In the genomic region with DNA sequence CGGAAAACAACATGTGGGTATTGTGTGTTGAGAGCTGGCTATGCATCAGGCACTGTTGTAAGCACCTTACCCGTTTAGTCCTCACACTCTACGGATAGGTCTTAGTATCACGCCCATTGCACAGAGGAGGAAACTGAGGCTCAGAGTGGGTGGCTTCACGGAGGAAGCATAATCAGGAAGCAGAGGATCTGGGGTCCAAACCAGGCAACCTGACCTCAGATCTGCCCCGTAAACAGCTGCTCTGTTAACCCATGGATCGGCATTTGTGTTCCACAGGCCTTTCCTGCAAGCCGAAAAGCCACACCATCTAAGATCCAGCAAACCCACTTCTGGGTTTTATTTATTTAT, we compare ENCODE assay signal across 13 cellular contexts.
DNase-seq lines count a peak whose midpoint lies in the region; ATAC-seq and TF ChIP-seq lines count a peak whose summit lies in the region.
"Had no signal": no experiment of that assay in that cellular context is flagged by ENCODE, and none has a peak within 500 bp of the region (broad histone marks: within the 10 kb centered on the region; RNA-seq: fewer than 3 reads in every experiment).

No MANE protein-coding gene starts in this region.

- DNase-seq in heart left ventricle: no peak
- DNase-seq in Right ventricle myocardium superior: no peak
- no peak for DNase-seq in uterus
- DNase-seq in OCI-LY7 (ENCODE audit: low spot score): no peak
- DNase-seq in epidermal melanocyte (ENCODE audit: insufficient read length, low spot score): no peak
- DNase-seq: activated CD4-positive, alpha-beta T cell treated with anti-CD3 and anti-CD28 coated beads for 36 hours; dermis blood vessel endothelial cell; NCI-H748 treated with DMSO at 0.1 percent for 48 hours; stimulated activated CD8-positive, alpha-beta memory T cell treated with anti-CD3 and anti-CD28 coated beads, Interleukin-4, amount 100 ng/mL, for 48 hours had no signal

- no peak overlapping the region for H3K4me3 ChIP-seq in heart left ventricle
- H3K4me3 ChIP-seq in duodenal mucosa (ENCODE audit: low read depth in 1 of 2, low read length in 2 of 2): peak overlapping the region in 1 of 2 donors; percentile 2
- H3K4me3 ChIP-seq in uterus: no peak overlapping the region
- H3K4me3 ChIP-seq in OCI-LY7 (ENCODE audit: low read depth, low read length, poor library complexity, severe bottlenecking): no peak overlapping the region
- H3K4me3 ChIP-seq: A549 had no signal

- H4K20me1 ChIP-seq in OCI-LY7 (ENCODE audit: insufficient read depth, low read length): no peaks in the 10 kb centered on the region

- H2AFZ ChIP-seq in OCI-LY7 (ENCODE audit: low read length): no peak overlapping the region

- POLR2A ChIA-PET in OCI-LY7 (lab: Charles Lee): no interaction called here

- H3K9ac ChIP-seq in duodenal mucosa (ENCODE audit: low read depth in 1 of 2, low read length in 2 of 2): no peak overlapping the region

- no peak overlapping the region for H3K4me3 Mint-ChIP-seq in nephron
- H3K4me3 Mint-ChIP-seq: activated CD4-positive, alpha-beta T cell treated with anti-CD3 and anti-CD28 coated beads for 36 hours had no signal

- TF ChIP-seq POLR2A in heart left ventricle (IDR thresholded peaks at IDR 0.05) (no peak), uterus (IDR thresholded peaks at IDR 0.05) (no peak)

- no peaks in the 10 kb centered on the region for H3K79me2 ChIP-seq in OCI-LY7 (ENCODE audit: insufficient read depth, low read depth, low read length)

- H3K27me3 ChIP-seq in heart left ventricle (no peaks in the 10 kb centered on the region), duodenal mucosa (ENCODE audit: control insufficient read depth in 1 of 2, insufficient read depth in 2 of 2, low read length in 2 of 2) (no peaks in the 10 kb centered on the region), uterus (no peaks in the 10 kb centered on the region)

- WGBS in heart left ventricle, 4 donors: 82 to 92% (median 87%) methylated on average over 8 of the region's 8 CpGs

- H3K9me2 ChIP-seq in OCI-LY7 (ENCODE audit: insufficient read depth, low read length): no peaks in the 10 kb centered on the region

- H3K27ac ChIP-seq in heart left ventricle (peak overlapping the region; percentile 73 to 95 (median 86)), duodenal mucosa (ENCODE audit: low read depth, low read length) (peak overlapping the region; percentile 47), uterus (peak overlapping the region; percentile 89 to 90), OCI-LY7 (ENCODE audit: low read depth, low read length, poor library complexity, severe bottlenecking) (no peak overlapping the region)

- intact Hi-C loops in heart left ventricle (cut with DNase I) (loop anchor here in 1 of 10 donors (5.0 kb wide), 1 partner anchor 253 kb away; no protein-coding TSS in a partner anchor), Right ventricle myocardium superior (cut with DNase I) (no loop called here), uterus (cut with DNase I; ENCODE audit: low total_unique reads) (no loop called here), OCI-LY7 (cut with micrococcal nuclease; ENCODE audit: unreplicated experiment) (no loop called here)

- peaks cover 79% of the 10 kb centered on the region for H3K4me1 Mint-ChIP-seq in nephron

- no peak for ATAC-seq in heart left ventricle
- no peak for ATAC-seq in Right ventricle myocardium superior (ENCODE audit: poor library complexity)
- no peak for ATAC-seq in HG02981 (IDR thresholded peaks at IDR 0.05; ENCODE audit: unreplicated experiment)

- H3K36me3 ChIP-seq in heart left ventricle (no peaks in the 10 kb centered on the region), duodenal mucosa (ENCODE audit: control insufficient read depth in 1 of 2, insufficient read depth in 2 of 2, low read length in 2 of 2) (no peaks in the 10 kb centered on the region), uterus (no peaks in the 10 kb centered on the region), OCI-LY7 (ENCODE audit: insufficient read depth, low read length) (no peaks in the 10 kb centered on the region)

- no TSS peak for BruUV-seq in OCI-LY7 (replicated peaks; lab: Mats Ljungman, UMichigan)

- TF ChIP-seq CTCF in heart left ventricle (IDR thresholded peaks at IDR 0.05) (no peak), nephron (IDR thresholded peaks at IDR 0.05; ENCODE audit: unreplicated experiment in 3 of 3) (no peak), uterus (IDR thresholded peaks at IDR 0.05) (no peak), OCI-LY7 (conservative IDR thresholded peaks at IDR 0.05; ENCODE audit: low read length) (no peak)

- peaks cover 22% of the 10 kb centered on the region for H3K27me3 Mint-ChIP-seq in nephron (ENCODE audit: low read depth)

- H3K9me3 Mint-ChIP-seq in nephron: peaks cover 17% of the 10 kb centered on the region

- H3K27ac Mint-ChIP-seq in nephron: peak overlapping the region; percentile 87 to 94 (median 92)
- H3K27ac Mint-ChIP-seq: activated CD4-positive, alpha-beta T cell treated with anti-CD3 and anti-CD28 coated beads for 36 hours had no signal

- H3K9me3 ChIP-seq in heart left ventricle: peaks cover 0 to 11% (median 0%) of the 10 kb centered on the region in 12 donors
- H3K9me3 ChIP-seq in duodenal mucosa (ENCODE audit: control insufficient read depth in 1 of 2, low read length in 2 of 2): peaks cover 2 to 4% of the 10 kb centered on the region in 2 donors
- H3K9me3 ChIP-seq in uterus: no peaks in the 10 kb centered on the region
- H3K9me3 ChIP-seq in OCI-LY7 (ENCODE audit: low read length): no peaks in the 10 kb centered on the region

- CTCF ChIA-PET in OCI-LY7 (lab: Charles Lee; ENCODE audit: unreplicated experiment): no interaction called here

- H3K4me1 ChIP-seq in heart left ventricle (peaks cover 3 to 80% (median 36%) of the 10 kb centered on the region in 12 donors), duodenal mucosa (ENCODE audit: control insufficient read depth in 1 of 2, insufficient read depth in 2 of 2, low read length in 2 of 2) (peaks cover 8 to 15% of the 10 kb centered on the region in 2 donors), uterus (peaks cover 0 to 7% of the 10 kb centered on the region in 2 donors), OCI-LY7 (ENCODE audit: insufficient read depth, low read length, poor library complexity, severe bottlenecking) (no peaks in the 10 kb centered on the region)

- H3K4me2 ChIP-seq in OCI-LY7 (ENCODE audit: low read length): no peak overlapping the region
- H3K4me2 ChIP-seq: A549 had no signal

- no peaks in the 10 kb centered on the region for H3K36me3 Mint-ChIP-seq in nephron (ENCODE audit: low read depth)
